Comparison of ENCODE assay signal across 12 cellular contexts in genomic region chr17:13562271-13562800, GRCh38. TPM values are rescaled to one million over a fixed set of nuclear protein-coding genes. Genes with fewer than 3 reads are reported as not detected.
A peak's percentile ranks its signal among the peaks of the same experiment; 100 is the strongest.
DNase-seq lines count a peak whose midpoint lies in the region; TF ChIP-seq lines count a peak whose summit lies in the region.
"Had no signal": no experiment of that assay in that cellular context is flagged by ENCODE, and none has a peak within 500 bp of the region (broad histone marks: within the 10 kb centered on the region; RNA-seq: fewer than 3 reads in every experiment).

No MANE protein-coding gene starts in this region.

- H3K36me3 Mint-ChIP-seq in nephron (ENCODE audit: low read depth) = peaks cover 15% of the 10 kb centered on the region
- H3K36me3 Mint-ChIP-seq: activated CD8-positive, alpha-beta memory T cell treated with anti-CD3 and anti-CD28 coated beads, Interleukin-2, amount 10 ng/mL, durations not matched to agents 7 days and 5 days; natural killer cell had no signal

- in situ Hi-C loops in Caki2 (cut with HindIII; ENCODE audit: low pct_unique_long_range_greater_than_20kb, low sequenced_read_pairs) = no loop called here

- H3K4me3 Mint-ChIP-seq in nephron = peak overlapping the region; percentile 3 to 40 (median 24)
- H3K4me3 Mint-ChIP-seq: activated CD8-positive, alpha-beta memory T cell treated with anti-CD3 and anti-CD28 coated beads, Interleukin-2, amount 10 ng/mL, durations not matched to agents 7 days and 5 days; natural killer cell had no signal

- H3K27me3 Mint-ChIP-seq in nephron (ENCODE audit: low read depth) = peaks cover 21% of the 10 kb centered on the region
- H3K27me3 Mint-ChIP-seq: activated CD8-positive, alpha-beta memory T cell treated with anti-CD3 and anti-CD28 coated beads, Interleukin-2, amount 10 ng/mL, durations not matched to agents 7 days and 5 days had no signal

- H3K4me1 Mint-ChIP-seq in nephron = peaks cover 20% of the 10 kb centered on the region
- H3K4me1 Mint-ChIP-seq: activated CD8-positive, alpha-beta memory T cell treated with anti-CD3 and anti-CD28 coated beads, Interleukin-2, amount 10 ng/mL, durations not matched to agents 7 days and 5 days had no signal

- DNase-seq in Caki2 (ENCODE audit: low read depth) (peak; percentile 89), NB4 (ENCODE audit: low read depth) (peak; percentile 11), dedifferentiated amniotic fluid mesenchymal stem cell (ENCODE audit: extremely low spot score) (peak; percentile 90), T-helper 1 cell (no peak), occipital lobe (lab: John Stamatoyannopoulos, UW) (no peak), NCI-H1092 treated with DMSO at 0.1 percent for 48 hours (lab: John Stamatoyannopoulos, UW) (no peak)
- no peak for DNase-seq in activated CD4-positive, alpha-beta T cell treated with anti-CD3 and anti-CD28 coated beads for 4 hours
- DNase-seq: activated CD8-positive, alpha-beta memory T cell treated with anti-CD3 and anti-CD28 coated beads, Interleukin-2, amount 10 ng/mL, durations not matched to agents 7 days and 5 days; natural killer cell; stimulated activated CD4-positive, alpha-beta T cell treated with anti-CD3 and anti-CD28 coated beads, Interleukin-4, amount 100 ng/mL, for 4 hours; T-helper 2 cell had no signal

- TF ChIP-seq CTCF in NB4 (IDR thresholded peaks at IDR 0.05; ENCODE audit: low read depth, low read length) = no peak
- TF ChIP-seq CTCF in nephron (IDR thresholded peaks at IDR 0.05; ENCODE audit: unreplicated experiment in 3 of 3) = no peak

- no peak for TF ChIP-seq POLR2A in NB4 (IDR thresholded peaks at IDR 0.05; ENCODE audit: extremely low read depth, insufficient read length)

- peaks cover 10% of the 10 kb centered on the region for H3K9me3 Mint-ChIP-seq in nephron
- H3K9me3 Mint-ChIP-seq: natural killer cell had no signal

- no peak overlapping the region for H3K4me3 ChIP-seq in NB4 (ENCODE audit: low read depth, low read length)

- peak overlapping the region; percentile 54 to 85 (median 64) for H3K27ac Mint-ChIP-seq in nephron
- H3K27ac Mint-ChIP-seq: activated CD8-positive, alpha-beta memory T cell treated with anti-CD3 and anti-CD28 coated beads, Interleukin-2, amount 10 ng/mL, durations not matched to agents 7 days and 5 days; natural killer cell had no signal

RNA-seq across cellular contexts. Expression of gene HS3ST3A1, which starts 39.4 kb away (rescaled TPM):
- 40.4 and 48.6 TPM in 2 replicates for total RNA-seq in Caki2 (2014; rRNA removed; shearing (Covaris generic); ENCODE audit: low replicate concordance)
- 0.16 TPM for total RNA-seq in occipital lobe

Comparison
In these comparisons a context has a peak if more than half of its experiments do, and no peak if none do; other contexts are left out.
1. DNase-seq: peak in Caki2 (single experiment), NB4 (single experiment) and dedifferentiated amniotic fluid mesenchymal stem cell (single experiment); none in activated CD4-positive, alpha-beta T cell treated with anti-CD3 and anti-CD28 coated beads for 4 hours (0 of 2), T-helper 1 cell (0 of 5), occipital lobe (single experiment) and NCI-H1092 treated with DMSO at 0.1 percent for 48 hours (single experiment).
2. RNA of gene HS3ST3A1, which starts 39.4 kb away (total RNA-seq): 40.4 to 48.6 TPM in Caki2; 0.16 TPM in occipital lobe (single experiment); every median in the first group is over 10 times any median in the second.